ENCODE assay signal across 9 cellular contexts in the genomic region with DNA sequence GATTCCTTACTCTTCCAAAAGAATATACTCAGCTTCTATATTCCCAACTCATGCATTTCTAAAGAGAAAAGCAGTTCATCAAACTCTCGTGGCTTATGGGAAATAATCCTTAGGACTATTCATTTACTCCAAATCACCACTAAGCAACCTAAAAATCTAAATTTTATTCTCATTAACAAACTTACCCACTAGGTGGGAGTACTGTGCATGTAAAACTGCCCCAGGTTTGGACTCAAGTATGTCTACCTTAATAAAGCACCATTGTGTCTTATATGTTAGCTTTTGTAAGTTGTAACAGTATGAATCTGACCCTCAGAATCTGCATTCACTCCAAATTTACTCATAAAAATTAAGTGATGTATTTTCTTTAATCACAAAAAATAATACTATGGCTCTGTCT. TPM values are rescaled to one million over a fixed set of nuclear protein-coding genes. Genes with fewer than 3 reads are reported as not detected.
A peak's percentile ranks its signal among the peaks of the same experiment; 100 is the strongest.
DNase-seq lines count a peak whose midpoint lies in the region; ATAC-seq, FAIRE-seq and TF ChIP-seq lines count a peak whose summit lies in the region.
"Had no signal": no experiment of that assay in that cellular context is flagged by ENCODE, and none has a peak within 500 bp of the region (broad histone marks: within the 10 kb centered on the region; RNA-seq: fewer than 3 reads in every experiment).

No MANE protein-coding gene starts in this region.

- H3K4me2 ChIP-seq in neuronal stem cell (ENCODE audit: insufficient read depth, low read length, poor library complexity, severe bottlenecking), result no peak overlapping the region

- H3K27me3 ChIP-seq in neuronal stem cell (ENCODE audit: control insufficient read depth in 3 of 3, insufficient read depth in 3 of 3, low read depth in 1 of 3, low read length in 3 of 3), result no peaks in the 10 kb centered on the region

- no peaks in the 10 kb centered on the region for H3K79me1 ChIP-seq in neuronal stem cell (ENCODE audit: low read depth, low read length)

- H4K8ac ChIP-seq in neuronal stem cell (ENCODE audit: low read depth, low read length), result no peak overlapping the region

- FAIRE-seq in D721Med (lab: Jason Lieb, UNC), result no peak

- no peak overlapping the region for H3K14ac ChIP-seq in neuronal stem cell (ENCODE audit: low read length)

- no peak overlapping the region for H3K4me3 ChIP-seq in neuronal stem cell (ENCODE audit: low read length in 2 of 2)

- peak; percentile 18 for TF ChIP-seq CTCF in D721Med (IDR thresholded peaks at IDR 0.05; ENCODE audit: insufficient read depth, missing control alignments)

- no CpG with 5 or more reads among the region's 1 CpG for WGBS in neuronal stem cell (ENCODE audit: extremely low coverage in 2 of 2, insufficient read length in 2 of 2, insufficient replicate concordance in 1 of 2), 2 donors

- no peak overlapping the region for H3K9ac ChIP-seq in neuronal stem cell (ENCODE audit: low read depth, low read length, poor library complexity)

- H3K18ac ChIP-seq in neuronal stem cell (ENCODE audit: low read length), result no peak overlapping the region

- no peak overlapping the region for H3K27ac ChIP-seq in neuronal stem cell (replicated peaks; ENCODE audit: low read length)

- H2BK120ac ChIP-seq in neuronal stem cell (ENCODE audit: low read depth, low read length), result no peak overlapping the region

- no peak overlapping the region for H2BK5ac ChIP-seq in neuronal stem cell (ENCODE audit: low read length)

- H2BK12ac ChIP-seq in neuronal stem cell (ENCODE audit: low read length), result no peak overlapping the region

- no peak overlapping the region for H2BK15ac ChIP-seq in neuronal stem cell (ENCODE audit: low read length)

- no peak overlapping the region for H3K4ac ChIP-seq in neuronal stem cell (ENCODE audit: low read length)

- DNase-seq in D721Med (ENCODE audit: insufficient read length, low spot score) (no peak), HEK293T (ENCODE audit: extremely low spot score) (peak; percentile 6), SKM-1 (lab: John Stamatoyannopoulos, UW; ENCODE audit: unreplicated experiment) (peak; percentile 26), iris pigment epithelial cell (ENCODE audit: low read depth) (peak; percentile 68), pons (ENCODE audit: low spot score) (no peak), neuronal stem cell (ENCODE audit: low spot score) (no peak)
- no peak for DNase-seq in activated effector memory CD4-positive, alpha-beta T cell treated with Interleukin-2 at 50 U/mL for 16 hours
- DNase-seq: activated CD4-positive, CD25-positive, alpha-beta regulatory T cell had no signal

- no peak overlapping the region for H4K91ac ChIP-seq in neuronal stem cell (ENCODE audit: low read depth, low read length, poor library complexity)

- CTCF ChIA-PET in HEK293T (lab: Yijun Ruan, JAX), result no interaction called here

- POLR2A ChIA-PET in HEK293T (lab: Yijun Ruan, JAX), result no interaction called here

- no peak overlapping the region for H3K23ac ChIP-seq in neuronal stem cell (ENCODE audit: low read depth, low read length, poor library complexity)

- H3K9me3 ChIP-seq in neuronal stem cell (replicated peaks in 1 of 2; ENCODE audit: control insufficient read depth in 2 of 2, insufficient read depth in 1 of 2, low read depth in 1 of 2, low read length in 2 of 2), result peaks cover 3 to 7% of the 10 kb centered on the region in 2 donors

- no peak overlapping the region for H2AFZ ChIP-seq in neuronal stem cell (ENCODE audit: low read length)

- ATAC-seq in HG03139 (IDR thresholded peaks at IDR 0.05; ENCODE audit: unreplicated experiment), result no peak

- H2AK5ac ChIP-seq in neuronal stem cell (ENCODE audit: low read depth, low read length), result no peak overlapping the region

- no peaks in the 10 kb centered on the region for H3K4me1 ChIP-seq in neuronal stem cell (ENCODE audit: control insufficient read depth in 2 of 2, insufficient read depth in 1 of 2, low read depth in 1 of 2, low read length in 2 of 2)

- peaks cover 9 to 99% of the 10 kb centered on the region in 2 donors for H3K36me3 ChIP-seq in neuronal stem cell (replicated peaks in 1 of 2; ENCODE audit: control insufficient read depth in 2 of 2, insufficient read depth in 2 of 2, low read length in 2 of 2)

TF ChIP-seq in HEK293T, 16 proteins besides CTCF, POLR2A, EP300 and RAD21:
- TF ChIP-seq L3MBTL2 (conservative IDR thresholded peaks at IDR 0.05) (no peak), NFRKB (IDR thresholded peaks at IDR 0.05) (no peak), TARDBP (IDR thresholded peaks at IDR 0.05) (no peak), CTBP1 (IDR thresholded peaks at IDR 0.05; ENCODE audit: borderline replicate concordance) (no peak), FOXM1 (IDR thresholded peaks at IDR 0.05; ENCODE audit: borderline replicate concordance) (no peak), FOXA1 (IDR thresholded peaks at IDR 0.05) (no peak), LEF1 (IDR thresholded peaks at IDR 0.05; ENCODE audit: borderline replicate concordance) (no peak), BHLHE40 (IDR thresholded peaks at IDR 0.05; ENCODE audit: borderline replicate concordance) (no peak), HDGF (IDR thresholded peaks at IDR 0.05; ENCODE audit: borderline replicate concordance) (no peak), ELF4 (IDR thresholded peaks at IDR 0.05) (no peak), SUZ12 (IDR thresholded peaks at IDR 0.05) (no peak), SP1 (IDR thresholded peaks at IDR 0.05) (no peak), FOXK2 (IDR thresholded peaks at IDR 0.05) (no peak), ZNF384 (IDR thresholded peaks at IDR 0.05) (no peak), ARNT (IDR thresholded peaks at IDR 0.05) (no peak)
- TF ChIP-seq, protein P1, sequence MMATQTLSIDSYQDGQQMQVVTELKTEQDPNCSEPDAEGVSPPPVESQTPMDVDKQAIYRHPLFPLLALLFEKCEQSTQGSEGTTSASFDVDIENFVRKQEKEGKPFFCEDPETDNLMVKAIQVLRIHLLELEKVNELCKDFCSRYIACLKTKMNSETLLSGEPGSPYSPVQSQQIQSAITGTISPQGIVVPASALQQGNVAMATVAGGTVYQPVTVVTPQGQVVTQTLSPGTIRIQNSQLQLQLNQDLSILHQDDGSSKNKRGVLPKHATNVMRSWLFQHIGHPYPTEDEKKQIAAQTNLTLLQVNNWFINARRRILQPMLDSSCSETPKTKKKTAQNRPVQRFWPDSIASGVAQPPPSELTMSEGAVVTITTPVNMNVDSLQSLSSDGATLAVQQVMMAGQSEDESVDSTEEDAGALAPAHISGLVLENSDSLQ (IDR thresholded peaks at IDR 0.05), result no peak

RNA-seq across cellular contexts. Expression of a gene that starts 25.3 kb away (rescaled TPM):
- 11.9 TPM for polyA plus RNA-seq in neuronal stem cell (2013, experiment 1 of 2)
- polyA plus RNA-seq in neuronal stem cell (2013, experiment 2 of 2), result 11.7 TPM

Comparison
In these comparisons a context has a peak if more than half of its experiments do, and no peak if none do; other contexts are left out.
1. DNase-seq: peak in HEK293T (single experiment), SKM-1 (single experiment) and iris pigment epithelial cell (single experiment); none in D721Med (single experiment), activated effector memory CD4-positive, alpha-beta T cell treated with Interleukin-2 at 50 U/mL for 16 hours (single experiment), pons (single experiment) and neuronal stem cell (single experiment).